Comparison of ENCODE assay signal across 8 cellular contexts in genomic region chr6:138593100-138593877, GRCh38.
A peak's percentile ranks its signal among the peaks of the same experiment; 100 is the strongest.
DNase-seq lines count a peak whose midpoint lies in the region; ATAC-seq, FAIRE-seq and TF ChIP-seq lines count a peak whose summit lies in the region.

No MANE protein-coding gene starts in this region.

- peak overlapping the region; percentile 72 for H3K4me3 Mint-ChIP-seq in dendritic cell treated with granulocyte-macrophage colony-stimulating factor and Interleukin-4, amounts not matched to agents 40 ng/mL and 50 ng/mL, for 4 days
- H3K4me3 Mint-ChIP-seq in mesothelial cell of epicardium = peak overlapping the region; percentile 6

- ATAC-seq in GM21390 (IDR thresholded peaks at IDR 0.05; ENCODE audit: unreplicated experiment) = peak; percentile 80
- peak; percentile 75 for ATAC-seq in HG03571 (IDR thresholded peaks at IDR 0.05; ENCODE audit: unreplicated experiment)

- 3% methylated on average over 12 of the region's 12 CpGs for WGBS in suprapubic skin

- peaks cover 6% of the 10 kb centered on the region for H3K36me3 Mint-ChIP-seq in dendritic cell treated with granulocyte-macrophage colony-stimulating factor and Interleukin-4, amounts not matched to agents 40 ng/mL and 50 ng/mL, for 4 days (ENCODE audit: low read depth)
- H3K36me3 Mint-ChIP-seq in mesothelial cell of epicardium = no peaks in the 10 kb centered on the region

- TF ChIP-seq CTCF in mesothelial cell of epicardium (IDR thresholded peaks at IDR 0.05; ENCODE audit: unreplicated experiment) (no peak), suprapubic skin (IDR thresholded peaks at IDR 0.05) (no peak), D721Med (IDR thresholded peaks at IDR 0.05; ENCODE audit: insufficient read depth, missing control alignments) (no peak)

- intact Hi-C loops in dendritic cell treated with granulocyte-macrophage colony-stimulating factor and Interleukin-4, amounts not matched to agents 40 ng/mL and 50 ng/mL, for 4 days (cut with micrococcal nuclease) = loop anchor here (2.0 to 5.0 kb wide), 4 partner anchors 79 to 539 kb away; no protein-coding TSS in a partner anchor

- H3K36me3 ChIP-seq in suprapubic skin = peaks cover 2% of the 10 kb centered on the region

- no peak for TF ChIP-seq EP300 in suprapubic skin (IDR thresholded peaks at IDR 0.05)

- H3K9me3 Mint-ChIP-seq in dendritic cell treated with granulocyte-macrophage colony-stimulating factor and Interleukin-4, amounts not matched to agents 40 ng/mL and 50 ng/mL, for 4 days = no peaks in the 10 kb centered on the region
- H3K9me3 Mint-ChIP-seq in mesothelial cell of epicardium = no peaks in the 10 kb centered on the region

- DNase-seq in Caki2 (ENCODE audit: low read depth) (peak; percentile 78), T-helper 9 cell (peak; percentile 5), mesothelial cell of epicardium (ENCODE audit: low spot score in 2 of 2, unreplicated experiment in 2 of 2) (no peak), suprapubic skin (ENCODE audit: low spot score in 2 of 2) (peak in 1 of 2 donors; percentile 76), D721Med (ENCODE audit: insufficient read length, low spot score) (no peak)

- H3K27me3 Mint-ChIP-seq in dendritic cell treated with granulocyte-macrophage colony-stimulating factor and Interleukin-4, amounts not matched to agents 40 ng/mL and 50 ng/mL, for 4 days = peaks cover 16% of the 10 kb centered on the region
- H3K27me3 Mint-ChIP-seq in mesothelial cell of epicardium (ENCODE audit: low read depth) = no peaks in the 10 kb centered on the region

- H3K9me3 ChIP-seq in suprapubic skin = no peaks in the 10 kb centered on the region

- no peaks in the 10 kb centered on the region for H3K27me3 ChIP-seq in suprapubic skin

- H3K27ac ChIP-seq in suprapubic skin = peak overlapping the region; percentile 70

- peak overlapping the region; percentile 91 for H3K27ac Mint-ChIP-seq in dendritic cell treated with granulocyte-macrophage colony-stimulating factor and Interleukin-4, amounts not matched to agents 40 ng/mL and 50 ng/mL, for 4 days
- H3K27ac Mint-ChIP-seq in mesothelial cell of epicardium = peak overlapping the region; percentile 83

- peaks cover 37% of the 10 kb centered on the region for H3K4me1 ChIP-seq in suprapubic skin

- peaks cover 51% of the 10 kb centered on the region for H3K4me1 Mint-ChIP-seq in dendritic cell treated with granulocyte-macrophage colony-stimulating factor and Interleukin-4, amounts not matched to agents 40 ng/mL and 50 ng/mL, for 4 days (ENCODE audit: low read depth)
- peaks cover 27% of the 10 kb centered on the region for H3K4me1 Mint-ChIP-seq in mesothelial cell of epicardium

- no peak for FAIRE-seq in D721Med (lab: Jason Lieb, UNC)

- in situ Hi-C loops in Caki2 (cut with HindIII; ENCODE audit: low pct_unique_long_range_greater_than_20kb, low sequenced_read_pairs) = no loop called here

- peak overlapping the region; percentile 12 for H3K4me3 ChIP-seq in suprapubic skin

- no peak for TF ChIP-seq POLR2A in suprapubic skin (IDR thresholded peaks at IDR 0.05)

Comparison
In these comparisons a context has a peak if more than half of its experiments do, and no peak if none do; other contexts are left out.
1. DNase-seq: peak in Caki2 (single experiment) and T-helper 9 cell (single experiment); none in mesothelial cell of epicardium (0 of 2) and D721Med (single experiment).